ENCODE assay signal across 1 cellular context in the genomic region with DNA sequence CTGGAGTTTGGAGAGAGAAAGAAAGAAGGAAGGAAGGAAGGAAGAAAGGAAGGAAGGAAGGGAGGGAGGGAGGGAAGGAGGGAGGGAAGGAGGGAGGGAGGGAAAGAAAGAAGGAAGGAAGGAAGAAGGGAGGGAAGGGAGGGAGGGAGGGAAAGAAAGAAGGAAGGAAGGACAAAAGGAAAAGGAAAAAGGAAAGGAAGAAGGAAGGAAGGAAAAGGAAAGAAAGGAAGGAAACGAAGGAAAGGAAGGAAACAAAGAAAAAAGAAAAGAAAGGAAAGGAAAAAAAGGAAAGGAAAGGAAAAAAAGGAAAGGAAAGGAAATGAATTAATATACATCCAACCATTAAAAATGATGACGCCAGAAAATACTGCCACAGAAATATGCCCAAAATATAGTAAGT.
A peak's percentile ranks its signal among the peaks of the same experiment; 100 is the strongest.
TF ChIP-seq lines count a peak whose summit lies in the region.

No MANE protein-coding gene starts in this region.

TF ChIP-seq in K562, 482 proteins besides CTCF, POLR2A, EP300 and RAD21 (continued from another document):
- TF ChIP-seq, protein P1, sequence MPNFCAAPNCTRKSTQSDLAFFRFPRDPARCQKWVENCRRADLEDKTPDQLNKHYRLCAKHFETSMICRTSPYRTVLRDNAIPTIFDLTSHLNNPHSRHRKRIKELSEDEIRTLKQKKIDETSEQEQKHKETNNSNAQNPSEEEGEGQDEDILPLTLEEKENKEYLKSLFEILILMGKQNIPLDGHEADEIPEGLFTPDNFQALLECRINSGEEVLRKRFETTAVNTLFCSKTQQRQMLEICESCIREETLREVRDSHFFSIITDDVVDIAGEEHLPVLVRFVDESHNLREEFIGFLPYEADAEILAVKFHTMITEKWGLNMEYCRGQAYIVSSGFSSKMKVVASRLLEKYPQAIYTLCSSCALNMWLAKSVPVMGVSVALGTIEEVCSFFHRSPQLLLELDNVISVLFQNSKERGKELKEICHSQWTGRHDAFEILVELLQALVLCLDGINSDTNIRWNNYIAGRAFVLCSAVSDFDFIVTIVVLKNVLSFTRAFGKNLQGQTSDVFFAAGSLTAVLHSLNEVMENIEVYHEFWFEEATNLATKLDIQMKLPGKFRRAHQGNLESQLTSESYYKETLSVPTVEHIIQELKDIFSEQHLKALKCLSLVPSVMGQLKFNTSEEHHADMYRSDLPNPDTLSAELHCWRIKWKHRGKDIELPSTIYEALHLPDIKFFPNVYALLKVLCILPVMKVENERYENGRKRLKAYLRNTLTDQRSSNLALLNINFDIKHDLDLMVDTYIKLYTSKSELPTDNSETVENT (CRISPR knock-in tag; IDR thresholded peaks at IDR 0.05), result no peak
- TF ChIP-seq MYNN (IDR thresholded peaks at IDR 0.05), result no peak
- no peak for TF ChIP-seq MYNN (CRISPR knock-in tag; IDR thresholded peaks at IDR 0.05)
- TF ChIP-seq PCBP1 (IDR thresholded peaks at IDR 0.05; ENCODE audit: low read depth, low read length, poor library complexity, severe bottlenecking), result peak; percentile 23
- TF ChIP-seq, protein P2, sequence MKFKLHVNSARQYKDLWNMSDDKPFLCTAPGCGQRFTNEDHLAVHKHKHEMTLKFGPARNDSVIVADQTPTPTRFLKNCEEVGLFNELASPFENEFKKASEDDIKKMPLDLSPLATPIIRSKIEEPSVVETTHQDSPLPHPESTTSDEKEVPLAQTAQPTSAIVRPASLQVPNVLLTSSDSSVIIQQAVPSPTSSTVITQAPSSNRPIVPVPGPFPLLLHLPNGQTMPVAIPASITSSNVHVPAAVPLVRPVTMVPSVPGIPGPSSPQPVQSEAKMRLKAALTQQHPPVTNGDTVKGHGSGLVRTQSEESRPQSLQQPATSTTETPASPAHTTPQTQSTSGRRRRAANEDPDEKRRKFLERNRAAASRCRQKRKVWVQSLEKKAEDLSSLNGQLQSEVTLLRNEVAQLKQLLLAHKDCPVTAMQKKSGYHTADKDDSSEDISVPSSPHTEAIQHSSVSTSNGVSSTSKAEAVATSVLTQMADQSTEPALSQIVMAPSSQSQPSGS (CRISPR knock-in tag; IDR thresholded peaks at IDR 0.05), result no peak
TF ChIP-seq in K562: peak in this region for 3.
